Comparison of ENCODE assay signal across 8 cellular contexts in genomic region chr19:35740108-35740422, GRCh38. TPM values are rescaled to one million over a fixed set of nuclear protein-coding genes. Genes with fewer than 3 reads are reported as not detected.
DNase-seq lines count a peak whose midpoint lies in the region; TF ChIP-seq lines count a peak whose summit lies in the region.

No MANE protein-coding gene starts in this region.

- no peak for TF ChIP-seq EP300 in ovary (IDR thresholded peaks at IDR 0.05)

- no peaks in the 10 kb centered on the region for H3K9me3 ChIP-seq in ectodermal cell (ENCODE audit: control insufficient read depth, low read length)
- H3K9me3 ChIP-seq in ovary: no peaks in the 10 kb centered on the region

- H3K4me1 ChIP-seq in KMS-11 (ENCODE audit: low read depth, poor library complexity, severe bottlenecking) (peaks cover 41% of the 10 kb centered on the region), ectodermal cell (ENCODE audit: control insufficient read depth, insufficient read depth, low read length) (peaks cover 16% of the 10 kb centered on the region), ovary (ENCODE audit: insufficient read depth) (peaks cover 6% of the 10 kb centered on the region)

- H3K79me2 ChIP-seq in KMS-11 (ENCODE audit: insufficient read depth, low read depth): no peaks in the 10 kb centered on the region

- TF ChIP-seq CTCF in KMS-11 (conservative IDR thresholded peaks at IDR 0.05; ENCODE audit: low read depth, low read length) (no peak), ovary (IDR thresholded peaks at IDR 0.05) (no peak)

- intact Hi-C loops in ovary (cut with DNase I): no loop called here

- no peaks in the 10 kb centered on the region for H3K27me3 Mint-ChIP-seq in T-helper 1 cell treated with Interleukin-12 subunit alpha and Interleukin-12 subunit beta and Interleukin-4 antibody, amounts not matched to agents 30 μg/mL and 1 μg/mL, for 36 hours (ENCODE audit: low read depth)

- no peak overlapping the region for H3K4me3 ChIP-seq in KMS-11 (IDR thresholded peaks at IDR 0.05; ENCODE audit: insufficient read depth, low read depth, low read length)
- H3K4me3 ChIP-seq in ectodermal cell (ENCODE audit: insufficient read depth, low read depth, low read length): peak overlapping the region; percentile 77
- peak overlapping the region; percentile 45 for H3K4me3 ChIP-seq in ovary

- DNase-seq in T-helper 1 cell (no peak), ovary (no peak), iPS-NIHi7 (ENCODE audit: extremely low spot score) (no peak), EL (no peak), HK-2 (ENCODE audit: unreplicated experiment) (no peak)

- H3K27ac Mint-ChIP-seq in T-helper 1 cell treated with Interleukin-12 subunit alpha and Interleukin-12 subunit beta and Interleukin-4 antibody, amounts not matched to agents 30 μg/mL and 1 μg/mL, for 36 hours: no peak overlapping the region

- H4K20me1 ChIP-seq in KMS-11 (ENCODE audit: insufficient read depth): no peaks in the 10 kb centered on the region

- peak overlapping the region; percentile 96 for H3K4me3 Mint-ChIP-seq in T-helper 1 cell treated with Interleukin-12 subunit alpha and Interleukin-12 subunit beta and Interleukin-4 antibody, amounts not matched to agents 30 μg/mL and 1 μg/mL, for 36 hours

- H3K36me3 Mint-ChIP-seq in T-helper 1 cell treated with Interleukin-12 subunit alpha and Interleukin-12 subunit beta and Interleukin-4 antibody, amounts not matched to agents 30 μg/mL and 1 μg/mL, for 36 hours (ENCODE audit: low read depth): peaks cover 21% of the 10 kb centered on the region

- H3K4me2 ChIP-seq in KMS-11: peak overlapping the region; percentile 33; the same call in 1 of the 2 replicates

- H3K27ac ChIP-seq in KMS-11: no peak overlapping the region
- H3K27ac ChIP-seq in ectodermal cell (ENCODE audit: insufficient read depth, low read depth, low read length, poor library complexity, severe bottlenecking): no peak overlapping the region
- H3K27ac ChIP-seq in ovary: peak overlapping the region; percentile 36 to 79

- H2AFZ ChIP-seq in KMS-11 (ENCODE audit: low read depth): peak overlapping the region; percentile 74; the same call in 1 of the 2 replicates

- peaks cover 27% of the 10 kb centered on the region for H3K4me1 Mint-ChIP-seq in T-helper 1 cell treated with Interleukin-12 subunit alpha and Interleukin-12 subunit beta and Interleukin-4 antibody, amounts not matched to agents 30 μg/mL and 1 μg/mL, for 36 hours (ENCODE audit: low read depth)

- no peaks in the 10 kb centered on the region for H3K9me3 Mint-ChIP-seq in T-helper 1 cell treated with Interleukin-12 subunit alpha and Interleukin-12 subunit beta and Interleukin-4 antibody, amounts not matched to agents 30 μg/mL and 1 μg/mL, for 36 hours

- WGBS in ectodermal cell, 2 experiments: 7 to 11% methylated on average over 16 of the region's 16 CpGs
- WGBS in ovary, 3 donors: 2 to 3% (median 2%) methylated on average over 16 of the region's 16 CpGs

- H3K36me3 ChIP-seq in KMS-11 (ENCODE audit: insufficient read depth) (no peaks in the 10 kb centered on the region), ectodermal cell (ENCODE audit: control insufficient read depth, insufficient read depth, low read length) (peaks cover 13% of the 10 kb centered on the region), ovary (no peaks in the 10 kb centered on the region)

- H3K9ac ChIP-seq in KMS-11: peak overlapping the region; percentile 28; the same call in 1 of the 2 replicates

- H3K27me3 ChIP-seq in KMS-11 (ENCODE audit: insufficient read depth, low read depth) (no peaks in the 10 kb centered on the region), ectodermal cell (ENCODE audit: control insufficient read depth, insufficient read depth, low read length, poor library complexity, severe bottlenecking) (no peaks in the 10 kb centered on the region), ovary (no peaks in the 10 kb centered on the region)

- no peak for TF ChIP-seq POLR2A in ovary (IDR thresholded peaks at IDR 0.05)

RNA-seq across cellular contexts. Expression of gene IGFLR1, which starts 2.2 kb away (rescaled TPM):
- 9.1 TPM for polyA plus RNA-seq in ectodermal cell (2013, experiment 1 of 4)
- polyA plus RNA-seq in ectodermal cell (2013, experiment 2 of 4): 5.3 TPM
- polyA plus RNA-seq in ectodermal cell (2013, experiment 3 of 4): 4.6 TPM
- 5.0 TPM for polyA plus RNA-seq in ectodermal cell (2013, experiment 4 of 4)
- 10 to 100 TPM in 3 of 7 donors, 1 to 10 TPM in 4; 3.6 to 12.8 (median 7.6) TPM for total RNA-seq in ovary
- 1 to 10 TPM in 1 of 2 donors, under 1 TPM in 1; 0.93 to 9.0 TPM for polyA plus RNA-seq in ovary

RNA-seq across cellular contexts. Expression of gene U2AF1L4, which starts 5.2 kb away (rescaled TPM):
- polyA plus RNA-seq in ectodermal cell (2013, experiment 1 of 4): 24.4 TPM
- polyA plus RNA-seq in ectodermal cell (2013, experiment 2 of 4): 19.5 TPM
- polyA plus RNA-seq in ectodermal cell (2013, experiment 3 of 4): 19.1 TPM
- polyA plus RNA-seq in ectodermal cell (2013, experiment 4 of 4): 17.3 TPM
- 10 to 100 TPM; 16.7 to 37.5 (median 25.6) TPM for total RNA-seq in ovary
- 10 to 100 TPM; 16.7 to 37.7 TPM for polyA plus RNA-seq in ovary

RNA-seq across cellular contexts. Expression of gene PSENEN, which starts 5.4 kb away (rescaled TPM):
- polyA plus RNA-seq in ectodermal cell (2013, experiment 1 of 4): 60.4 TPM
- polyA plus RNA-seq in ectodermal cell (2013, experiment 2 of 4): 61.2 TPM
- polyA plus RNA-seq in ectodermal cell (2013, experiment 3 of 4): 56.4 TPM
- 56.6 TPM for polyA plus RNA-seq in ectodermal cell (2013, experiment 4 of 4)
- total RNA-seq in ovary: 10 to 100 TPM; 23.4 to 90.4 (median 44.9) TPM
- polyA plus RNA-seq in ovary: 10 to 100 TPM; 34.0 to 44.6 TPM

RNA-seq across cellular contexts. Expression of gene LIN37, which starts 8.3 kb away (rescaled TPM):
- polyA plus RNA-seq in ectodermal cell (2013, experiment 1 of 4): 6.5 TPM
- 9.1 TPM for polyA plus RNA-seq in ectodermal cell (2013, experiment 2 of 4)
- 6.9 TPM for polyA plus RNA-seq in ectodermal cell (2013, experiment 3 of 4)
- 10.0 TPM for polyA plus RNA-seq in ectodermal cell (2013, experiment 4 of 4)
- 10 to 100 TPM; 14.5 to 25.6 (median 19.1) TPM for total RNA-seq in ovary
- 10 to 100 TPM in 1 of 2 donors, 1 to 10 TPM in 1; 9.8 to 24.1 TPM for polyA plus RNA-seq in ovary

RNA-seq across cellular contexts. Expression of gene HSPB6, which starts 16.8 kb away (rescaled TPM):
- polyA plus RNA-seq in ectodermal cell (2013, experiment 1 of 4): 0.28 TPM
- polyA plus RNA-seq in ectodermal cell (2013, experiment 2 of 4): 0.52 TPM
- polyA plus RNA-seq in ectodermal cell (2013, experiment 3 of 4): 0.37 TPM
- polyA plus RNA-seq in ectodermal cell (2013, experiment 4 of 4): 0.77 TPM
- total RNA-seq in ovary: 100 to 1,000 TPM in 6 of 7 donors, 10 to 100 TPM in 1; 44.9 to 276 (median 232) TPM
- 100 to 1,000 TPM; 101 to 434 TPM for polyA plus RNA-seq in ovary

Comparison
In these comparisons a context has a peak if more than half of its experiments do, and no peak if none do; other contexts are left out.
1. H3K27ac ChIP-seq: peak in ovary (2 of 2); none in KMS-11 (single experiment) and ectodermal cell (single experiment).